Comparison of ENCODE assay signal across 1 cellular context in the genomic region with DNA sequence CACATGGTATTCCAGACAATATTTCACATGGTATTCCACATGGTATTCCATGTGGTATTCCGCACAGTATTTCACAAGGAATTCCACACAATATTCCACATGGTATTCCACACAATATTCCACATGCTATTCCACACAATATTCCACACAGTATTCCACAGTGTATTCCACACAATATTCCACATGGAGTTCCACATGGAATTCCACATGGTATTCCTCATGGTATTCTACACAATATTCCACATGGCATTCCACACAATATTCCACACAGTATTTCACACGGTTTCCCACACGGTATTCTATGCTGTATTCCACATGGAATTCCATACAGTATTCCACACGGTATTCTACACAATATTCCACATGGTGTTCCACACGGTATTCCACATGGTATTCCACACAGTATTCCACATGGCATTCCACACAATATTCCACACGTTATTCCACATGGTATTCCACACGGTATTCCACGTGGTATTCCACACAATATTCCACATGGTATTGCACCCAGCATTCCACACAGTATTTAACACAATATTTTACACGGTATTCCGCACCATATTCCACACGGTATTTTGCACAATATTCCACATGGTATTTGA.
TF ChIP-seq lines count a peak whose summit lies in the region.

No MANE protein-coding gene starts in this region.

TF ChIP-seq in neural cell, 6 proteins besides CTCF, POLR2A, EP300 and RAD21 (continued from another document):
- TF ChIP-seq, protein P1, sequence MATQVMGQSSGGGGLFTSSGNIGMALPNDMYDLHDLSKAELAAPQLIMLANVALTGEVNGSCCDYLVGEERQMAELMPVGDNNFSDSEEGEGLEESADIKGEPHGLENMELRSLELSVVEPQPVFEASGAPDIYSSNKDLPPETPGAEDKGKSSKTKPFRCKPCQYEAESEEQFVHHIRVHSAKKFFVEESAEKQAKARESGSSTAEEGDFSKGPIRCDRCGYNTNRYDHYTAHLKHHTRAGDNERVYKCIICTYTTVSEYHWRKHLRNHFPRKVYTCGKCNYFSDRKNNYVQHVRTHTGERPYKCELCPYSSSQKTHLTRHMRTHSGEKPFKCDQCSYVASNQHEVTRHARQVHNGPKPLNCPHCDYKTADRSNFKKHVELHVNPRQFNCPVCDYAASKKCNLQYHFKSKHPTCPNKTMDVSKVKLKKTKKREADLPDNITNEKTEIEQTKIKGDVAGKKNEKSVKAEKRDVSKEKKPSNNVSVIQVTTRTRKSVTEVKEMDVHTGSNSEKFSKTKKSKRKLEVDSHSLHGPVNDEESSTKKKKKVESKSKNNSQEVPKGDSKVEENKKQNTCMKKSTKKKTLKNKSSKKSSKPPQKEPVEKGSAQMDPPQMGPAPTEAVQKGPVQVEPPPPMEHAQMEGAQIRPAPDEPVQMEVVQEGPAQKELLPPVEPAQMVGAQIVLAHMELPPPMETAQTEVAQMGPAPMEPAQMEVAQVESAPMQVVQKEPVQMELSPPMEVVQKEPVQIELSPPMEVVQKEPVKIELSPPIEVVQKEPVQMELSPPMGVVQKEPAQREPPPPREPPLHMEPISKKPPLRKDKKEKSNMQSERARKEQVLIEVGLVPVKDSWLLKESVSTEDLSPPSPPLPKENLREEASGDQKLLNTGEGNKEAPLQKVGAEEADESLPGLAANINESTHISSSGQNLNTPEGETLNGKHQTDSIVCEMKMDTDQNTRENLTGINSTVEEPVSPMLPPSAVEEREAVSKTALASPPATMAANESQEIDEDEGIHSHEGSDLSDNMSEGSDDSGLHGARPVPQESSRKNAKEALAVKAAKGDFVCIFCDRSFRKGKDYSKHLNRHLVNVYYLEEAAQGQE (IDR thresholded peaks at IDR 0.05; ENCODE audit: borderline replicate concordance): peak; percentile 96
